8 cellular contexts compared by ENCODE assay signal in the genomic region with DNA sequence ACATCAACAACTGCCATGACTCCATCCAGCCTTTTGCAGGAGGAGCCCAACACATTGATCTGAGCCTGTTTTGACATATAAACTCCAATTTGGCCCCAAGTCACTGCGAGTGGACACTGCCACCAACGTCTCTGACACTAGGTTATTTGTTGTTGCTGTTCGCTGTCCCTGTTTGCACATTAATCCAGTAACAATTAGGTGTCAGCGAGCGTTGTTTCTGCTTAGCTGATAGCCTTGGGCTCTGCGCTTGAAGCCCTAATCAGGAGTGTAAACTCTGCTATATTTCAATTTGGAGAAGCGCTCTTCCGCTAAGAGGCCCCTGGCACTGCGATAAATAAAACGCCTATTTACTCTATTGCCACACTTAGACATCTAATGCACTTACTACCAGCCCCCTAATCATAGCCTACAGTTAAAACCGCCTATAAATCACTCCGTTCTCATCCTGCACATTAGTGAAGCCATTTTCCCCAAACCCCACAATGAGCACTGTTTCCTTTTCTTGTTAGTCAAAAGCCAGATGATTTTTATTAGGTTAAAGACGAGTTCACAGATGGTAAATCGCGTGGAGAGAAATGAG.
DNase-seq lines count a peak whose midpoint lies in the region; ATAC-seq and TF ChIP-seq lines count a peak whose summit lies in the region.

No MANE protein-coding gene starts in this region.

- no peaks in the 10 kb centered on the region for H3K36me3 Mint-ChIP-seq in CD4-positive, CD25-positive, alpha-beta regulatory T cell
- H3K36me3 Mint-ChIP-seq in brain: no peaks in the 10 kb centered on the region
- H3K36me3 Mint-ChIP-seq in nephron (ENCODE audit: low read depth): no peaks in the 10 kb centered on the region

- intact Hi-C loops in PC-3 (cut with micrococcal nuclease): no loop called here

- no TSS peak for BruUV-seq in PC-3 (replicated peaks; lab: Mats Ljungman, UMichigan)

- H3K27ac ChIP-seq in CD4-positive, CD25-positive, alpha-beta regulatory T cell (ENCODE audit: insufficient read depth, low read length, poor library complexity, severe bottlenecking): no peak overlapping the region
- no peak overlapping the region for H3K27ac ChIP-seq in PC-3 (ENCODE audit: low read length)

- H3K27me3 ChIP-seq in CD4-positive, CD25-positive, alpha-beta regulatory T cell (ENCODE audit: control insufficient read depth, insufficient read depth, low read length): peaks cover 40% of the 10 kb centered on the region
- H3K27me3 ChIP-seq in PC-3 (ENCODE audit: low read length): no peaks in the 10 kb centered on the region

- H4K20me1 ChIP-seq in PC-3 (ENCODE audit: low read length): no peaks in the 10 kb centered on the region

- peak overlapping the region in 3 of 4 donors; percentile 31 to 78 (median 73) for H3K4me3 Mint-ChIP-seq in CD4-positive, CD25-positive, alpha-beta regulatory T cell
- H3K4me3 Mint-ChIP-seq in brain: peak overlapping the region; percentile 58 to 76 (median 70)
- H3K4me3 Mint-ChIP-seq in nephron: peak overlapping the region; percentile 50 to 76 (median 67)

- no peak overlapping the region for H2AFZ ChIP-seq in PC-3 (ENCODE audit: low read length)

- no peak for TF ChIP-seq CTCF in brain (conservative IDR thresholded peaks at IDR 0.05)
- TF ChIP-seq CTCF in nephron (IDR thresholded peaks at IDR 0.05; ENCODE audit: unreplicated experiment in 3 of 3): no peak
- no peak for TF ChIP-seq CTCF in PC-3 (conservative IDR thresholded peaks at IDR 0.05; ENCODE audit: low read depth, low read length)

- peaks cover 14% of the 10 kb centered on the region for H3K4me1 ChIP-seq in CD4-positive, CD25-positive, alpha-beta regulatory T cell (ENCODE audit: control insufficient read depth, insufficient read depth, low read length, poor library complexity, severe bottlenecking)
- no peaks in the 10 kb centered on the region for H3K4me1 ChIP-seq in PC-3 (ENCODE audit: insufficient read depth, low read length)

- H3K9me3 ChIP-seq in CD4-positive, CD25-positive, alpha-beta regulatory T cell (ENCODE audit: control insufficient read depth in 2 of 2, low read length in 2 of 2): no peaks in the 10 kb centered on the region
- H3K9me3 ChIP-seq in PC-3 (ENCODE audit: low read length): no peaks in the 10 kb centered on the region

- peak in 1 of 3 donors; percentile 5 for DNase-seq in CD4-positive, CD25-positive, alpha-beta regulatory T cell
- no peak for DNase-seq in PC-3
- DNase-seq in A172 (ENCODE audit: low spot score): no peak
- no peak for DNase-seq in T-helper 9 cell

- POLR2A ChIA-PET in PC-3 (lab: Charles Lee; ENCODE audit: unreplicated experiment): no interaction called here

- peaks cover 68% of the 10 kb centered on the region for H3K27me3 Mint-ChIP-seq in CD4-positive, CD25-positive, alpha-beta regulatory T cell
- peaks cover 98% of the 10 kb centered on the region for H3K27me3 Mint-ChIP-seq in brain
- peaks cover 98% of the 10 kb centered on the region for H3K27me3 Mint-ChIP-seq in nephron (ENCODE audit: low read depth)

- no peak overlapping the region for H3K9ac ChIP-seq in PC-3 (ENCODE audit: low read length)

- peaks cover 0 to 18% (median 12%) of the 10 kb centered on the region in 4 donors for H3K4me1 Mint-ChIP-seq in CD4-positive, CD25-positive, alpha-beta regulatory T cell
- peaks cover 16% of the 10 kb centered on the region for H3K4me1 Mint-ChIP-seq in brain
- H3K4me1 Mint-ChIP-seq in nephron: peaks cover 12% of the 10 kb centered on the region

- no peaks in the 10 kb centered on the region for H3K36me3 ChIP-seq in CD4-positive, CD25-positive, alpha-beta regulatory T cell (ENCODE audit: control insufficient read depth, insufficient read depth, low read length)
- H3K36me3 ChIP-seq in PC-3 (ENCODE audit: low read depth, low read length): no peaks in the 10 kb centered on the region

- H3K27ac Mint-ChIP-seq in CD4-positive, CD25-positive, alpha-beta regulatory T cell: no peak overlapping the region
- H3K27ac Mint-ChIP-seq in brain: no peak overlapping the region
- H3K27ac Mint-ChIP-seq in nephron: no peak overlapping the region

- no peak overlapping the region for H3K4me3 ChIP-seq in CD4-positive, CD25-positive, alpha-beta regulatory T cell (ENCODE audit: low read depth, low read length)
- H3K4me3 ChIP-seq in PC-3 (ENCODE audit: low read length): no peak overlapping the region

- no peaks in the 10 kb centered on the region for H3F3A ChIP-seq in PC-3 (ENCODE audit: low read length, unreplicated experiment)

- H3K9me2 ChIP-seq in PC-3 (replicated peaks; ENCODE audit: low read length): no peaks in the 10 kb centered on the region

- CTCF ChIA-PET in PC-3 (lab: Charles Lee): no interaction called here

- H3K4me2 ChIP-seq in PC-3 (ENCODE audit: low read length): no peak overlapping the region

- H3K9me3 Mint-ChIP-seq in CD4-positive, CD25-positive, alpha-beta regulatory T cell: peaks cover 0 to 4% (median 0%) of the 10 kb centered on the region in 7 donors
- H3K9me3 Mint-ChIP-seq in brain (peaks cover 0 to 15% (median 8%) of the 10 kb centered on the region in 5 experiments), nephron (peaks cover 1% of the 10 kb centered on the region)

- H3K79me2 ChIP-seq in PC-3 (ENCODE audit: low read length): no peaks in the 10 kb centered on the region

- no peak for ATAC-seq in CD4-positive, CD25-positive, alpha-beta regulatory T cell (ENCODE audit: low read depth in 2 of 2)
- ATAC-seq in HG03135 (IDR thresholded peaks at IDR 0.05; ENCODE audit: unreplicated experiment): peak; percentile 10
- no peak for ATAC-seq in PC-3
- ATAC-seq in HG03280 (IDR thresholded peaks at IDR 0.05; ENCODE audit: unreplicated experiment): no peak
